Comparison of ENCODE assay signal across 27 cellular contexts in the genomic region with DNA sequence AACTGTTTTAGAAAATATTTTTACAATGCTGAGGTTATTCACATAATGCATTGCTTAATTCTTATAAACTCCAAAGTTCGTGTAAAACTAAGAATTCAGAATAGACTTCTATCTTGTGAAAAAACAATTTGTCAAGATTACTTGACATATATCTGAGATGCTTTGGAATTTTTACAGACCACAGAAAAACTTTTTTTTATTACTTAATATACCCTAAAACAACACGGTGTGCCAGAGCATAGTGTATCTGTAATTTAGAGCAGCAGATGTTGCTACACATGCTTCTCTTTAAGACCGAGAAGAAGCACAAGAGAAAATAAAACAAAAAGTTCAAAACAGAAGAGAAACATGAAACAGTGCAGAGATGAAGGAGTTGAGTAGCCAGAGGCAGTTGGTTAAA. TPM values are rescaled to one million over a fixed set of nuclear protein-coding genes. Genes with fewer than 3 reads are reported as not detected.
A peak's percentile ranks its signal among the peaks of the same experiment; 100 is the strongest.
DNase-seq lines count a peak whose midpoint lies in the region; ATAC-seq and TF ChIP-seq lines count a peak whose summit lies in the region.
"Had no signal": no experiment of that assay in that cellular context is flagged by ENCODE, and none has a peak within 500 bp of the region (broad histone marks: within the 10 kb centered on the region; RNA-seq: fewer than 3 reads in every experiment).

No MANE protein-coding gene starts in this region.

- DNase-seq in BJ (ENCODE audit: low read depth): peak; percentile 67
- DNase-seq in NCI-H226: peak; percentile 28
- DNase-seq in fibroblast of gingiva (ENCODE audit: low read depth): peak; percentile 54
- no peak for DNase-seq in omental fat pad (ENCODE audit: low spot score)
- no peak for DNase-seq in CD8-positive, alpha-beta memory T cell
- DNase-seq in cortex of kidney (lab: John Stamatoyannopoulos, UW): no peak
- DNase-seq in activated CD4-positive, alpha-beta memory T cell treated with anti-CD3 and anti-CD28 coated beads for 36 hours: no peak
- DNase-seq: activated CD4-positive, alpha-beta T cell treated with anti-CD3 and anti-CD28 coated beads, Interleukin-2, amount 50 U/mL, for 4 hours; activated naive CD4-positive, alpha-beta T cell treated with anti-CD3 and anti-CD28 coated beads for 36 hours; activated T-cell treated with anti-CD3 and anti-CD28 coated beads, Interleukin-2, amount 50 U/mL, for 72 hours; amygdala; CD4-positive, CD25-positive, alpha-beta regulatory T cell; KG1; lower lobe of right lung; natural killer cell; NCI-H2029 treated with DMSO at 0.1 percent for 48 hours; NCI-H2227 treated with DMSO at 0.1 percent for 48 hours; NCI-H526 treated with DMSO at 0.1 percent for 48 hours; NK-92 treated with Interleukin-12 subunit alpha and Interleukin-12 subunit beta, amount 100 ng/mL, for 24 hours; nucleus accumbens; SHP77; stimulated activated CD4-positive, alpha-beta T cell treated with anti-CD3 and anti-CD28 coated beads, Interleukin-4, amount 100 ng/mL, for 4 hours; T-helper 2 cell had no signal

- H3K36me3 ChIP-seq in BJ (ENCODE audit: control insufficient read depth, insufficient read depth, low read length): peaks cover 4% of the 10 kb centered on the region; the same call in 1 of the 2 replicates
- H3K36me3 ChIP-seq in CD8-positive, alpha-beta memory T cell (ENCODE audit: insufficient read depth, low read length): peaks cover 32% of the 10 kb centered on the region

- CTCF ChIA-PET in BJ (lab: Yijun Ruan, JAX): interaction anchor here (1.3 kb wide), 1 partner anchor 244 kb away, joined by 7 read pairs; no protein-coding TSS in a partner anchor
- CTCF ChIA-PET in CD8-positive, alpha-beta memory T cell (lab: Charles Lee): no interaction called here
- CTCF ChIA-PET in activated CD4-positive, alpha-beta memory T cell treated with anti-CD3 and anti-CD28 coated beads for 36 hours (lab: Charles Lee): interaction anchor here (1.2 kb wide), 1 partner anchor 244 kb away, joined by 4 read pairs; no protein-coding TSS in a partner anchor

- H3K4me1 ChIP-seq in CD8-positive, alpha-beta memory T cell (ENCODE audit: insufficient read depth, low read length): no peaks in the 10 kb centered on the region
- H3K4me1 ChIP-seq: lower lobe of right lung had no signal

- H3K4me3 ChIP-seq in BJ (ENCODE audit: low read depth, low read length): no peak overlapping the region
- no peak overlapping the region for H3K4me3 ChIP-seq in CD8-positive, alpha-beta memory T cell (ENCODE audit: low read length)
- H3K4me3 ChIP-seq: lower lobe of right lung had no signal

- no peaks in the 10 kb centered on the region for H3K9me3 ChIP-seq in CD8-positive, alpha-beta memory T cell (ENCODE audit: low read length)
- H3K9me3 ChIP-seq: lower lobe of right lung had no signal

- H3K27me3 Mint-ChIP-seq in CD8-positive, alpha-beta memory T cell: no peaks in the 10 kb centered on the region
- no peaks in the 10 kb centered on the region for H3K27me3 Mint-ChIP-seq in activated CD4-positive, alpha-beta memory T cell treated with anti-CD3 and anti-CD28 coated beads for 36 hours
- H3K27me3 Mint-ChIP-seq: CD4-positive, CD25-positive, alpha-beta regulatory T cell; type B pancreatic cell had no signal

- ATAC-seq in omental fat pad (ENCODE audit: low FRiP score) (peak; percentile 29), HG02588 (IDR thresholded peaks at IDR 0.05; ENCODE audit: unreplicated experiment) (no peak)
- ATAC-seq: activated CD4-positive, CD25-positive, alpha-beta regulatory T cell treated with anti-CD3 and anti-CD28 coated beads, Interleukin-2, amount 50 U/mL, for 24 hours; activated T-cell treated with anti-CD3 and anti-CD28 coated beads, Interleukin-2, amount 50 U/mL, for 72 hours; lower lobe of right lung had no signal

- H3K4me3 Mint-ChIP-seq in CD8-positive, alpha-beta memory T cell: no peak overlapping the region
- H3K4me3 Mint-ChIP-seq in activated CD4-positive, alpha-beta memory T cell treated with anti-CD3 and anti-CD28 coated beads for 36 hours: no peak overlapping the region
- H3K4me3 Mint-ChIP-seq: activated naive CD4-positive, alpha-beta T cell treated with anti-CD3 and anti-CD28 coated beads for 36 hours; activated T-cell treated with anti-CD3 and anti-CD28 coated beads, Interleukin-2, amount 50 U/mL, for 72 hours; CD4-positive, CD25-positive, alpha-beta regulatory T cell; natural killer cell; type B pancreatic cell had no signal

- H3K27me3 ChIP-seq in BJ (ENCODE audit: control insufficient read depth, insufficient read depth, low read length): no peaks in the 10 kb centered on the region
- H3K27me3 ChIP-seq in CD8-positive, alpha-beta memory T cell (ENCODE audit: insufficient read depth, low read length, poor library complexity, severe bottlenecking): no peaks in the 10 kb centered on the region

- peaks cover 0 to 49% (median 16%) of the 10 kb centered on the region in 3 donors for H3K36me3 Mint-ChIP-seq in CD8-positive, alpha-beta memory T cell
- H3K36me3 Mint-ChIP-seq in activated CD4-positive, alpha-beta memory T cell treated with anti-CD3 and anti-CD28 coated beads for 36 hours: peaks cover 19% of the 10 kb centered on the region
- H3K36me3 Mint-ChIP-seq: natural killer cell had no signal

- intact Hi-C loops in activated CD4-positive, alpha-beta memory T cell treated with anti-CD3 and anti-CD28 coated beads for 36 hours (cut with micrococcal nuclease): loop anchor here (5.0 kb wide), 1 partner anchor 289 kb away; the partner anchor contains the start of gene LRRK1

- H3K4me1 Mint-ChIP-seq in CD8-positive, alpha-beta memory T cell: peaks cover 16 to 55% (median 31%) of the 10 kb centered on the region in 3 donors
- H3K4me1 Mint-ChIP-seq in activated CD4-positive, alpha-beta memory T cell treated with anti-CD3 and anti-CD28 coated beads for 36 hours (ENCODE audit: low read depth): peaks cover 13% of the 10 kb centered on the region

- H3K27ac ChIP-seq in CD8-positive, alpha-beta memory T cell (ENCODE audit: low read depth, low read length): no peak overlapping the region
- H3K27ac ChIP-seq: HL-60, lower lobe of right lung had no signal

- TF ChIP-seq CTCF in BJ (IDR thresholded peaks at IDR 0.05; ENCODE audit: insufficient read depth, low read depth, low read length): no peak
- TF ChIP-seq CTCF in omental fat pad (IDR thresholded peaks at IDR 0.05): no peak

- H3K27ac Mint-ChIP-seq in CD8-positive, alpha-beta memory T cell: no peak overlapping the region
- H3K27ac Mint-ChIP-seq in activated CD4-positive, alpha-beta memory T cell treated with anti-CD3 and anti-CD28 coated beads for 36 hours: no peak overlapping the region
- H3K27ac Mint-ChIP-seq: activated naive CD4-positive, alpha-beta T cell treated with anti-CD3 and anti-CD28 coated beads for 36 hours; activated T-cell treated with anti-CD3 and anti-CD28 coated beads, Interleukin-2, amount 50 U/mL, for 72 hours; natural killer cell; type B pancreatic cell had no signal

- no peaks in the 10 kb centered on the region for H3K9me3 Mint-ChIP-seq in CD8-positive, alpha-beta memory T cell
- H3K9me3 Mint-ChIP-seq in activated CD4-positive, alpha-beta memory T cell treated with anti-CD3 and anti-CD28 coated beads for 36 hours: no peaks in the 10 kb centered on the region
- H3K9me3 Mint-ChIP-seq: activated naive CD4-positive, alpha-beta T cell treated with anti-CD3 and anti-CD28 coated beads for 36 hours; activated T-cell treated with anti-CD3 and anti-CD28 coated beads, Interleukin-2, amount 50 U/mL, for 72 hours; CD4-positive, CD25-positive, alpha-beta regulatory T cell; natural killer cell; type B pancreatic cell had no signal

- POLR2A ChIA-PET in BJ (lab: Charles Lee): no interaction called here
- POLR2A ChIA-PET in CD8-positive, alpha-beta memory T cell (lab: Charles Lee): no interaction called here
- POLR2A ChIA-PET in activated CD4-positive, alpha-beta memory T cell treated with anti-CD3 and anti-CD28 coated beads for 36 hours (lab: Charles Lee): no interaction called here

RNA-seq across cellular contexts. Expression of gene ASB7, which starts 26.4 kb away (rescaled TPM):
- 11.2 and 12.2 TPM in 2 replicates for polyA plus RNA-seq in BJ (2011; rRNA removed)
- 13.7 and 13.8 TPM in 2 replicates for polyA minus RNA-seq in BJ (2011; rRNA and poly(A)+ RNA removed)
- total RNA-seq in omental fat pad: 10 to 100 TPM in 3 of 4 donors, 1 to 10 TPM in 1; 9.8 to 13.6 (median 11.1) TPM
- total RNA-seq in CD8-positive, alpha-beta memory T cell: 10 to 100 TPM; 14.9 to 16.0 TPM
- polyA plus RNA-seq in CD8-positive, alpha-beta memory T cell: 11.2 TPM
- 10 to 100 TPM; 19.6 to 21.3 TPM for total RNA-seq in activated CD4-positive, alpha-beta memory T cell treated with anti-CD3 and anti-CD28 coated beads for 36 hours

RNA-seq across cellular contexts. Expression of gene LINS1, which starts 26.8 kb away (rescaled TPM):
- polyA plus RNA-seq in BJ (2011; rRNA removed): 5.9 and 7.6 TPM in 2 replicates
- polyA minus RNA-seq in BJ (2011; rRNA and poly(A)+ RNA removed): 6.9 and 9.3 TPM in 2 replicates
- 10 to 100 TPM; 16.3 to 32.2 (median 22.8) TPM for total RNA-seq in omental fat pad
- total RNA-seq in CD8-positive, alpha-beta memory T cell: 10 to 100 TPM; 29.6 to 31.0 TPM
- polyA plus RNA-seq in CD8-positive, alpha-beta memory T cell: 46.1 TPM
- 10 to 100 TPM; 31.6 to 37.0 TPM for total RNA-seq in activated CD4-positive, alpha-beta memory T cell treated with anti-CD3 and anti-CD28 coated beads for 36 hours

Comparison
In these comparisons a context has a peak if more than half of its experiments do, and no peak if none do; other contexts are left out.
1. DNase-seq: peak in BJ (single experiment), NCI-H226 (single experiment) and fibroblast of gingiva (single experiment); none in omental fat pad (single experiment), CD8-positive, alpha-beta memory T cell (0 of 5), cortex of kidney (single experiment) and activated CD4-positive, alpha-beta memory T cell treated with anti-CD3 and anti-CD28 coated beads for 36 hours (single experiment).